ENCODE assay signal across 12 cellular contexts in the genomic region with DNA sequence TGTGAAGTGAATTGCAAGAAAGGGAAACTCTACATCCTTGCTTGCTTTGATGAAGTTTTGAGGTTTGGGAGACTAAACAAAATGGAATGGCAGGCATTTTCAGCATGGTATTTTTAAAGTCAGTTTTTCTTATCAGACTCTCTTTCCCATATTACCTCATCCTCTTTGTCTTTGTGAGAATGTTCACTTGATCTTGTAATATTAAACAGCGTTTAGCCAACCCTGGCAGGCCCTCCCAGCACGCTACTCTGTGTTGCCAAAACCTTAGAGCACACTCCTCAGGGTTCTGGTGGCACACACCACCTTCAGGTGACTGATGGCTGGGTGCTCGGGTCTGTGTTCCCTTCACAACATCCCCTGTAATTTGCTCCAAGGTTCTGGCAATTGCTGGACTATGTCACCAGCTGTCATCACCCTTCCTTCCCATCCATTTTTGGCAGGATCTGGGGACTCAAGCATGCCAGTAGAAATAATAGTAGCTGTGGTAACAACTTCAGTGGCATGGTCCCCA.
DNase-seq lines count a peak whose midpoint lies in the region; ATAC-seq and TF ChIP-seq lines count a peak whose summit lies in the region.
"Had no signal": no experiment of that assay in that cellular context is flagged by ENCODE, and none has a peak within 500 bp of the region (broad histone marks: within the 10 kb centered on the region; RNA-seq: fewer than 3 reads in every experiment).

No MANE protein-coding gene starts in this region.

- H3F3A ChIP-seq in smooth muscle cell (ENCODE audit: low read depth) = peaks cover 9% of the 10 kb centered on the region

- no peaks in the 10 kb centered on the region for H3K36me3 Mint-ChIP-seq in activated T-cell treated with anti-CD3 and anti-CD28 coated beads, Interleukin-2, amount 50 U/mL, for 4 hours (ENCODE audit: insufficient read depth)

- intact Hi-C loops in ascending aorta (cut with DNase I) = no loop called here

- peak overlapping the region; percentile 7 for H3K4me3 ChIP-seq in adipocyte (ENCODE audit: low read length)
- H3K4me3 ChIP-seq in cardiac muscle cell = no peak overlapping the region
- no peak overlapping the region for H3K4me3 ChIP-seq in smooth muscle cell
- H3K4me3 ChIP-seq in ascending aorta = peak overlapping the region in 1 of 2 donors; percentile 3
- H3K4me3 ChIP-seq: body of pancreas had no signal

- H4K20me1 ChIP-seq in smooth muscle cell (ENCODE audit: low read depth) = peaks cover 3% of the 10 kb centered on the region

- H3K4me3 Mint-ChIP-seq in activated T-cell treated with anti-CD3 and anti-CD28 coated beads, Interleukin-2, amount 50 U/mL, for 4 hours = no peak overlapping the region
- H3K4me3 Mint-ChIP-seq: H9 had no signal

- H3K27me3 ChIP-seq in adipocyte (replicated peaks; ENCODE audit: control insufficient read depth, insufficient read depth, low read length) = no peaks in the 10 kb centered on the region
- H3K27me3 ChIP-seq in cardiac muscle cell = no peaks in the 10 kb centered on the region
- H3K27me3 ChIP-seq in smooth muscle cell (ENCODE audit: low read depth) = no peaks in the 10 kb centered on the region
- no peaks in the 10 kb centered on the region for H3K27me3 ChIP-seq in ascending aorta
- H3K27me3 ChIP-seq: body of pancreas had no signal

- peak overlapping the region; percentile 51 for H3K4me2 ChIP-seq in smooth muscle cell

- H3K9me3 ChIP-seq in adipocyte (ENCODE audit: control insufficient read depth, low read length) = peaks cover 12% of the 10 kb centered on the region
- H3K9me3 ChIP-seq in cardiac muscle cell (ENCODE audit: low read depth) = no peaks in the 10 kb centered on the region
- H3K9me3 ChIP-seq in smooth muscle cell (replicated peaks; ENCODE audit: low read depth) = no peaks in the 10 kb centered on the region
- peaks cover 0 to 5% of the 10 kb centered on the region in 2 donors for H3K9me3 ChIP-seq in ascending aorta
- H3K9me3 ChIP-seq: body of pancreas had no signal

- H3K36me3 ChIP-seq in adipocyte (ENCODE audit: control insufficient read depth, insufficient read depth, low read length, severe bottlenecking) (no peaks in the 10 kb centered on the region), cardiac muscle cell (no peaks in the 10 kb centered on the region), smooth muscle cell (ENCODE audit: low read depth) (peaks cover 8% of the 10 kb centered on the region), ascending aorta (no peaks in the 10 kb centered on the region)

- H3K27ac ChIP-seq in cardiac muscle cell = peak overlapping the region; percentile 51
- H3K27ac ChIP-seq in smooth muscle cell (ENCODE audit: low read depth) = peak overlapping the region; percentile 86
- no peak overlapping the region for H3K27ac ChIP-seq in ascending aorta
- H3K27ac ChIP-seq: body of pancreas had no signal

- peaks cover 6% of the 10 kb centered on the region for H3K9me3 Mint-ChIP-seq in activated T-cell treated with anti-CD3 and anti-CD28 coated beads, Interleukin-2, amount 50 U/mL, for 4 hours

- no peak overlapping the region for H2AFZ ChIP-seq in smooth muscle cell (ENCODE audit: low read depth)

- H3K4me1 ChIP-seq in adipocyte (ENCODE audit: control insufficient read depth, insufficient read depth, low read length) = peaks cover 18% of the 10 kb centered on the region
- peaks cover 16% of the 10 kb centered on the region for H3K4me1 ChIP-seq in cardiac muscle cell (ENCODE audit: low read depth)
- H3K4me1 ChIP-seq in smooth muscle cell (ENCODE audit: low read depth) = peaks cover 11% of the 10 kb centered on the region
- no peaks in the 10 kb centered on the region for H3K4me1 ChIP-seq in ascending aorta
- H3K4me1 ChIP-seq: body of pancreas had no signal

- H3K27me3 Mint-ChIP-seq in activated T-cell treated with anti-CD3 and anti-CD28 coated beads, Interleukin-2, amount 50 U/mL, for 4 hours (ENCODE audit: low read depth) = no peaks in the 10 kb centered on the region

- 45% methylated on average over 3 of the region's 3 CpGs for WGBS in smooth muscle cell (ENCODE audit: low lambda C conversion rate)

- no peaks in the 10 kb centered on the region for H3K79me2 ChIP-seq in smooth muscle cell (ENCODE audit: low read depth)

- DNase-seq in NCI-H2081 (lab: John Stamatoyannopoulos, UW) (peak; percentile 50 to 77), NCI-H2081 treated with DMSO at 0.1 percent for 48 hours (lab: John Stamatoyannopoulos, UW) (no peak), adipocyte (ENCODE audit: low read depth) (peak; percentile 73), cardiac muscle cell (ENCODE audit: low read depth in 1 of 2, low spot score in 1 of 2) (peak; percentile 64 to 82), smooth muscle cell (lab: John Stamatoyannopoulos, UW; ENCODE audit: unreplicated experiment) (no peak), ascending aorta (ENCODE audit: low spot score in 2 of 2) (no peak), UCSD-AML1 (lab: John Stamatoyannopoulos, UW; ENCODE audit: unreplicated experiment) (no peak)
- DNase-seq in activated T-cell treated with anti-CD3 and anti-CD28 coated beads, Interleukin-2, amount 50 U/mL, for 4 hours = no peak
- DNase-seq: body of pancreas, glutamatergic neuron, H9, T-helper 2 cell had no signal

- no peaks in the 10 kb centered on the region for H3K4me1 Mint-ChIP-seq in activated T-cell treated with anti-CD3 and anti-CD28 coated beads, Interleukin-2, amount 50 U/mL, for 4 hours (ENCODE audit: low read depth)

- H3K9ac ChIP-seq in adipocyte (ENCODE audit: low read length) = peak overlapping the region; percentile 23
- peak overlapping the region; percentile 70 for H3K9ac ChIP-seq in smooth muscle cell (ENCODE audit: low read depth)

- TF ChIP-seq CTCF in cardiac muscle cell (IDR thresholded peaks at IDR 0.05; ENCODE audit: low read depth, low read length) (no peak), smooth muscle cell (IDR thresholded peaks at IDR 0.05; ENCODE audit: borderline replicate concordance, insufficient read depth, poor library complexity, severe bottlenecking) (no peak), ascending aorta (IDR thresholded peaks at IDR 0.05) (no peak)

- ATAC-seq in activated T-cell treated with anti-CD3 and anti-CD28 coated beads, Interleukin-2, amount 50 U/mL, for 4 hours = no peak
- ATAC-seq: body of pancreas had no signal

Comparison
In these comparisons a context has a peak if more than half of its experiments do, and no peak if none do; other contexts are left out.
1. DNase-seq: peak in NCI-H2081 (2 of 2), adipocyte (single experiment) and cardiac muscle cell (2 of 2); none in NCI-H2081 treated with DMSO at 0.1 percent for 48 hours (single experiment), smooth muscle cell (single experiment), activated T-cell treated with anti-CD3 and anti-CD28 coated beads, Interleukin-2, amount 50 U/mL, for 4 hours (single experiment), ascending aorta (0 of 2) and UCSD-AML1 (single experiment).
2. H3K27ac ChIP-seq: peak in cardiac muscle cell (single experiment) and smooth muscle cell (single experiment); none in ascending aorta (0 of 2).